ENCODE assay signal across 1 cellular context in the genomic region with DNA sequence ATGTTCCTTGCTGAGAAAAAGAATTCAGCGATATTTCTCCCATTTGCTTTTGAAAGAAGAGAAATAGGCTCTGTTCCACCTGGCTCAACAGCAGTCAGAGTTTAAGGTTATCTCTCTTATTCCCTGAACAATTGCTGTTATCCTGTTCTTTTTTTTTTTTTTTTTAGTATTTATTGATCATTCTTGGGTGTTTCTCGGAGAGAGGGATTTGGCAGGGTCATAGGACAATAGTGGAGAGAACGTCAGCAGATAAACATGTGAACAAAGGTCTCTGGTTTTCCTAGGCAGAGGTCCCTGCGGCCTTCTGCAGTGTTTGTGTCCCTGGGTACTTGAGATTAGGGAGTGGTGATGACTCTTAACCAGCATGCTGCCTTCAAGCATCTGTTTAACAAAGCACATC.
TF ChIP-seq lines count a peak whose summit lies in the region.
"Not testable (repeated sequence)": the region's sequence is repeated elsewhere in the genome, so short reads cannot be mapped to it uniquely, and the experiment has no call there.

No MANE protein-coding gene starts in this region.

TF ChIP-seq in HepG2, 621 proteins besides CTCF, POLR2A, EP300 and RAD21 (continued from another document and continues in another):
- TF ChIP-seq, protein P1, sequence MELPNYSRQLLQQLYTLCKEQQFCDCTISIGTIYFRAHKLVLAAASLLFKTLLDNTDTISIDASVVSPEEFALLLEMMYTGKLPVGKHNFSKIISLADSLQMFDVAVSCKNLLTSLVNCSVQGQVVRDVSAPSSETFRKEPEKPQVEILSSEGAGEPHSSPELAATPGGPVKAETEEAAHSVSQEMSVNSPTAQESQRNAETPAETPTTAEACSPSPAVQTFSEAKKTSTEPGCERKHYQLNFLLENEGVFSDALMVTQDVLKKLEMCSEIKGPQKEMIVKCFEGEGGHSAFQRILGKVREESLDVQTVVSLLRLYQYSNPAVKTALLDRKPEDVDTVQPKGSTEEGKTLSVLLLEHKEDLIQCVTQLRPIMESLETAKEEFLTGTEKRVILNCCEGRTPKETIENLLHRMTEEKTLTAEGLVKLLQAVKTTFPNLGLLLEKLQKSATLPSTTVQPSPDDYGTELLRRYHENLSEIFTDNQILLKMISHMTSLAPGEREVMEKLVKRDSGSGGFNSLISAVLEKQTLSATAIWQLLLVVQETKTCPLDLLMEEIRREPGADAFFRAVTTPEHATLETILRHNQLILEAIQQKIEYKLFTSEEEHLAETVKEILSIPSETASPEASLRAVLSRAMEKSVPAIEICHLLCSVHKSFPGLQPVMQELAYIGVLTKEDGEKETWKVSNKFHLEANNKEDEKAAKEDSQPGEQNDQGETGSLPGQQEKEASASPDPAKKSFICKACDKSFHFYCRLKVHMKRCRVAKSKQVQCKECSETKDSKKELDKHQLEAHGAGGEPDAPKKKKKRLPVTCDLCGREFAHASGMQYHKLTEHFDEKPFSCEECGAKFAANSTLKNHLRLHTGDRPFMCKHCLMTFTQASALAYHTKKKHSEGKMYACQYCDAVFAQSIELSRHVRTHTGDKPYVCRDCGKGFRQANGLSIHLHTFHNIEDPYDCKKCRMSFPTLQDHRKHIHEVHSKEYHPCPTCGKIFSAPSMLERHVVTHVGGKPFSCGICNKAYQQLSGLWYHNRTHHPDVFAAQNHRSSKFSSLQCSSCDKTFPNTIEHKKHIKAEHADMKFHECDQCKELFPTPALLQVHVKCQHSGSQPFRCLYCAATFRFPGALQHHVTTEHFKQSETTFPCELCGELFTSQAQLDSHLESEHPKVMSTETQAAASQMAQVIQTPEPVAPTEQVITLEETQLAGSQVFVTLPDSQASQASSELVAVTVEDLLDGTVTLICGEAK (IDR thresholded peaks at IDR 0.05): not testable (repeated sequence)
- TF ChIP-seq, protein P1 (CRISPR knock-in tag; IDR thresholded peaks at IDR 0.05): peak; percentile 41; the same call in 1 of the 2 replicates
- peak; percentile 23; the same call in 1 of the 2 replicates for TF ChIP-seq SALL1 (CRISPR knock-in tag; IDR thresholded peaks at IDR 0.05)
- 0 out of 2 replicates have a peak, but pooled peaks have one; percentile 28 for TF ChIP-seq DMAP1 (CRISPR knock-in tag; IDR thresholded peaks at IDR 0.05)
- TF ChIP-seq ONECUT2 (CRISPR knock-in tag; IDR thresholded peaks at IDR 0.05): peak; percentile 24; the same call in 1 of the 2 replicates
- TF ChIP-seq NCOA2 (CRISPR knock-in tag; IDR thresholded peaks at IDR 0.05): peak; percentile 41; the same call in 1 of the 2 replicates
- TF ChIP-seq, protein P2, sequence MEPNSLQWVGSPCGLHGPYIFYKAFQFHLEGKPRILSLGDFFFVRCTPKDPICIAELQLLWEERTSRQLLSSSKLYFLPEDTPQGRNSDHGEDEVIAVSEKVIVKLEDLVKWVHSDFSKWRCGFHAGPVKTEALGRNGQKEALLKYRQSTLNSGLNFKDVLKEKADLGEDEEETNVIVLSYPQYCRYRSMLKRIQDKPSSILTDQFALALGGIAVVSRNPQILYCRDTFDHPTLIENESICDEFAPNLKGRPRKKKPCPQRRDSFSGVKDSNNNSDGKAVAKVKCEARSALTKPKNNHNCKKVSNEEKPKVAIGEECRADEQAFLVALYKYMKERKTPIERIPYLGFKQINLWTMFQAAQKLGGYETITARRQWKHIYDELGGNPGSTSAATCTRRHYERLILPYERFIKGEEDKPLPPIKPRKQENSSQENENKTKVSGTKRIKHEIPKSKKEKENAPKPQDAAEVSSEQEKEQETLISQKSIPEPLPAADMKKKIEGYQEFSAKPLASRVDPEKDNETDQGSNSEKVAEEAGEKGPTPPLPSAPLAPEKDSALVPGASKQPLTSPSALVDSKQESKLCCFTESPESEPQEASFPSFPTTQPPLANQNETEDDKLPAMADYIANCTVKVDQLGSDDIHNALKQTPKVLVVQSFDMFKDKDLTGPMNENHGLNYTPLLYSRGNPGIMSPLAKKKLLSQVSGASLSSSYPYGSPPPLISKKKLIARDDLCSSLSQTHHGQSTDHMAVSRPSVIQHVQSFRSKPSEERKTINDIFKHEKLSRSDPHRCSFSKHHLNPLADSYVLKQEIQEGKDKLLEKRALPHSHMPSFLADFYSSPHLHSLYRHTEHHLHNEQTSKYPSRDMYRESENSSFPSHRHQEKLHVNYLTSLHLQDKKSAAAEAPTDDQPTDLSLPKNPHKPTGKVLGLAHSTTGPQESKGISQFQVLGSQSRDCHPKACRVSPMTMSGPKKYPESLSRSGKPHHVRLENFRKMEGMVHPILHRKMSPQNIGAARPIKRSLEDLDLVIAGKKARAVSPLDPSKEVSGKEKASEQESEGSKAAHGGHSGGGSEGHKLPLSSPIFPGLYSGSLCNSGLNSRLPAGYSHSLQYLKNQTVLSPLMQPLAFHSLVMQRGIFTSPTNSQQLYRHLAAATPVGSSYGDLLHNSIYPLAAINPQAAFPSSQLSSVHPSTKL (CRISPR knock-in tag; IDR thresholded peaks at IDR 0.05): peak; percentile 81
- TF ChIP-seq SOX6, LCORL (IDR thresholded peaks at IDR 0.05): not testable (repeated sequence)
- TF ChIP-seq SOX6 (CRISPR knock-in tag; IDR thresholded peaks at IDR 0.05): peak; percentile 93
- TF ChIP-seq RARA (CRISPR knock-in tag; IDR thresholded peaks at IDR 0.05): peak; percentile 67
- TF ChIP-seq RCOR2 (CRISPR knock-in tag; IDR thresholded peaks at IDR 0.05): 0 out of 2 replicates have a peak, but pooled peaks have one; percentile 27
- TF ChIP-seq FOXK1 (CRISPR knock-in tag; IDR thresholded peaks at IDR 0.05; ENCODE audit: borderline replicate concordance, low read depth): 0 out of 2 replicates have a peak, but pooled peaks have one; percentile 43
- peak; percentile 54; the same call in 1 of the 2 replicates for TF ChIP-seq PITX1 (CRISPR knock-in tag; IDR thresholded peaks at IDR 0.05)
- peak; percentile 60; the same call in 1 of the 2 replicates for TF ChIP-seq ZMYM4 (CRISPR knock-in tag; IDR thresholded peaks at IDR 0.05)
- TF ChIP-seq, protein P3, sequence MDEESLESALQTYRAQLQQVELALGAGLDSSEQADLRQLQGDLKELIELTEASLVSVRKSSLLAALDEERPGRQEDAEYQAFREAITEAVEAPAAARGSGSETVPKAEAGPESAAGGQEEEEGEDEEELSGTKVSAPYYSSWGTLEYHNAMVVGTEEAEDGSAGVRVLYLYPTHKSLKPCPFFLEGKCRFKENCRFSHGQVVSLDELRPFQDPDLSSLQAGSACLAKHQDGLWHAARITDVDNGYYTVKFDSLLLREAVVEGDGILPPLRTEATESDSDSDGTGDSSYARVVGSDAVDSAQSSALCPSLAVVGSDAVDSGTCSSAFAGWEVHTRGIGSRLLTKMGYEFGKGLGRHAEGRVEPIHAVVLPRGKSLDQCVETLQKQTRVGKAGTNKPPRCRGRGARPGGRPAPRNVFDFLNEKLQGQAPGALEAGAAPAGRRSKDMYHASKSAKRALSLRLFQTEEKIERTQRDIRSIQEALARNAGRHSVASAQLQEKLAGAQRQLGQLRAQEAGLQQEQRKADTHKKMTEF (CRISPR knock-in tag; IDR thresholded peaks at IDR 0.05): peak; percentile 34; the same call in 1 of the 2 replicates
- peak; percentile 21; the same call in 1 of the 2 replicates for TF ChIP-seq LCORL (CRISPR knock-in tag; IDR thresholded peaks at IDR 0.05)
- TF ChIP-seq, protein P4, sequence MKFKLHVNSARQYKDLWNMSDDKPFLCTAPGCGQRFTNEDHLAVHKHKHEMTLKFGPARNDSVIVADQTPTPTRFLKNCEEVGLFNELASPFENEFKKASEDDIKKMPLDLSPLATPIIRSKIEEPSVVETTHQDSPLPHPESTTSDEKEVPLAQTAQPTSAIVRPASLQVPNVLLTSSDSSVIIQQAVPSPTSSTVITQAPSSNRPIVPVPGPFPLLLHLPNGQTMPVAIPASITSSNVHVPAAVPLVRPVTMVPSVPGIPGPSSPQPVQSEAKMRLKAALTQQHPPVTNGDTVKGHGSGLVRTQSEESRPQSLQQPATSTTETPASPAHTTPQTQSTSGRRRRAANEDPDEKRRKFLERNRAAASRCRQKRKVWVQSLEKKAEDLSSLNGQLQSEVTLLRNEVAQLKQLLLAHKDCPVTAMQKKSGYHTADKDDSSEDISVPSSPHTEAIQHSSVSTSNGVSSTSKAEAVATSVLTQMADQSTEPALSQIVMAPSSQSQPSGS (CRISPR knock-in tag; IDR thresholded peaks at IDR 0.05): peak; percentile 60; the same call in 1 of the 2 replicates
- TF ChIP-seq, protein P5, sequence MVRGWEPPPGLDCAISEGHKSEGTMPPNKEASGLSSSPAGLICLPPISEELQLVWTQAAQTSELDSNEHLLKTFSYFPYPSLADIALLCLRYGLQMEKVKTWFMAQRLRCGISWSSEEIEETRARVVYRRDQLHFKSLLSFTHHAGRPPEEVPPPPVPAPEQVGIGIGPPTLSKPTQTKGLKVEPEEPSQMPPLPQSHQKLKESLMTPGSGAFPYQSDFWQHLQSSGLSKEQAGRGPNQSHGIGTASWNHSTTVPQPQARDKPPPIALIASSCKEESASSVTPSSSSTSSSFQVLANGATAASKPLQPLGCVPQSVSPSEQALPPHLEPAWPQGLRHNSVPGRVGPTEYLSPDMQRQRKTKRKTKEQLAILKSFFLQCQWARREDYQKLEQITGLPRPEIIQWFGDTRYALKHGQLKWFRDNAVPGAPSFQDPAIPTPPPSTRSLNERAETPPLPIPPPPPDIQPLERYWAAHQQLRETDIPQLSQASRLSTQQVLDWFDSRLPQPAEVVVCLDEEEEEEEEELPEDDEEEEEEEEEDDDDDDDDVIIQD (CRISPR knock-in tag; IDR thresholded peaks at IDR 0.05; ENCODE audit: low read depth): 0 out of 2 replicates have a peak, but pooled peaks have one; percentile 33
- TF ChIP-seq KAT8 (CRISPR knock-in tag; IDR thresholded peaks at IDR 0.05): 0 out of 2 replicates have a peak, but pooled peaks have one; percentile 21
- TF ChIP-seq, protein P6, sequence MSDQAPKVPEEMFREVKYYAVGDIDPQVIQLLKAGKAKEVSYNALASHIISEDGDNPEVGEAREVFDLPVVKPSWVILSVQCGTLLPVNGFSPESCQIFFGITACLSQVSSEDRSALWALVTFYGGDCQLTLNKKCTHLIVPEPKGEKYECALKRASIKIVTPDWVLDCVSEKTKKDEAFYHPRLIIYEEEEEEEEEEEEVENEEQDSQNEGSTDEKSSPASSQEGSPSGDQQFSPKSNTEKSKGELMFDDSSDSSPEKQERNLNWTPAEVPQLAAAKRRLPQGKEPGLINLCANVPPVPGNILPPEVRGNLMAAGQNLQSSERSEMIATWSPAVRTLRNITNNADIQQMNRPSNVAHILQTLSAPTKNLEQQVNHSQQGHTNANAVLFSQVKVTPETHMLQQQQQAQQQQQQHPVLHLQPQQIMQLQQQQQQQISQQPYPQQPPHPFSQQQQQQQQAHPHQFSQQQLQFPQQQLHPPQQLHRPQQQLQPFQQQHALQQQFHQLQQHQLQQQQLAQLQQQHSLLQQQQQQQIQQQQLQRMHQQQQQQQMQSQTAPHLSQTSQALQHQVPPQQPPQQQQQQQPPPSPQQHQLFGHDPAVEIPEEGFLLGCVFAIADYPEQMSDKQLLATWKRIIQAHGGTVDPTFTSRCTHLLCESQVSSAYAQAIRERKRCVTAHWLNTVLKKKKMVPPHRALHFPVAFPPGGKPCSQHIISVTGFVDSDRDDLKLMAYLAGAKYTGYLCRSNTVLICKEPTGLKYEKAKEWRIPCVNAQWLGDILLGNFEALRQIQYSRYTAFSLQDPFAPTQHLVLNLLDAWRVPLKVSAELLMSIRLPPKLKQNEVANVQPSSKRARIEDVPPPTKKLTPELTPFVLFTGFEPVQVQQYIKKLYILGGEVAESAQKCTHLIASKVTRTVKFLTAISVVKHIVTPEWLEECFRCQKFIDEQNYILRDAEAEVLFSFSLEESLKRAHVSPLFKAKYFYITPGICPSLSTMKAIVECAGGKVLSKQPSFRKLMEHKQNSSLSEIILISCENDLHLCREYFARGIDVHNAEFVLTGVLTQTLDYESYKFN (CRISPR knock-in tag; conservative IDR thresholded peaks at IDR 0.05): peak; percentile 75
- TF ChIP-seq, protein P7, sequence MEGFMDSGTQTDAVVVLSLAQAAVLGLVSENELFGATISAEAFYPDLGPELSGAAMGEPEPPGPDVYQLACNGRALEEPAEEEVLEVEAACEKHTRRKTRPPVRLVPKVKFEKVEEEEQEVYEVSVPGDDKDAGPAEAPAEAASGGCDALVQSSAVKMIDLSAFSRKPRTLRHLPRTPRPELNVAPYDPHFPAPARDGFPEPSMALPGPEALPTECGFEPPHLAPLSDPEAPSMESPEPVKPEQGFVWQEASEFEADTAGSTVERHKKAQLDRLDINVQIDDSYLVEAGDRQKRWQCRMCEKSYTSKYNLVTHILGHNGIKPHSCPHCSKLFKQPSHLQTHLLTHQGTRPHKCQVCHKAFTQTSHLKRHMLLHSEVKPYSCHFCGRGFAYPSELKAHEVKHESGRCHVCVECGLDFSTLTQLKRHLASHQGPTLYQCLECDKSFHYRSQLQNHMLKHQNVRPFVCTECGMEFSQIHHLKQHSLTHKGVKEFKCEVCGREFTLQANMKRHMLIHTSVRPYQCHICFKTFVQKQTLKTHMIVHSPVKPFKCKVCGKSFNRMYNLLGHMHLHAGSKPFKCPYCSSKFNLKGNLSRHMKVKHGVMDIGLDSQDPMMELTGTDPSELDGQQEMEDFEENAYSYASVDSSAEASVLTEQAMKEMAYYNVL (CRISPR knock-in tag; IDR thresholded peaks at IDR 0.05; ENCODE audit: borderline replicate concordance): peak; percentile 95
- TF ChIP-seq, protein P8, sequence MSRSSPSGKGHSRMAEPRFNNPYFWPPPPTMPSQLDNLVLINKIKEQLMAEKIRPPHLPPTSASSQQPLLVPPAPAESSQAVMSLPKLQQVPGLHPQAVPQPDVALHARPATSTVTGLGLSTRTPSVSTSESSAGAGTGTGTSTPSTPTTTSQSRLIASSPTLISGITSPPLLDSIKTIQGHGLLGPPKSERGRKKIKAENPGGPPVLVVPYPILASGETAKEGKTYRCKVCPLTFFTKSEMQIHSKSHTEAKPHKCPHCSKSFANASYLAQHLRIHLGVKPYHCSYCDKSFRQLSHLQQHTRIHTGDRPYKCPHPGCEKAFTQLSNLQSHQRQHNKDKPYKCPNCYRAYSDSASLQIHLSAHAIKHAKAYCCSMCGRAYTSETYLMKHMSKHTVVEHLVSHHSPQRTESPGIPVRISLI (CRISPR knock-in tag; IDR thresholded peaks at IDR 0.05; ENCODE audit: borderline replicate concordance): peak; percentile 61; the same call in 1 of the 2 replicates
- TF ChIP-seq RXRB (CRISPR knock-in tag; IDR thresholded peaks at IDR 0.05; ENCODE audit: borderline replicate concordance): peak; percentile 32; the same call in 1 of the 2 replicates
